2 cellular contexts compared by ENCODE assay signal in the genomic region with DNA sequence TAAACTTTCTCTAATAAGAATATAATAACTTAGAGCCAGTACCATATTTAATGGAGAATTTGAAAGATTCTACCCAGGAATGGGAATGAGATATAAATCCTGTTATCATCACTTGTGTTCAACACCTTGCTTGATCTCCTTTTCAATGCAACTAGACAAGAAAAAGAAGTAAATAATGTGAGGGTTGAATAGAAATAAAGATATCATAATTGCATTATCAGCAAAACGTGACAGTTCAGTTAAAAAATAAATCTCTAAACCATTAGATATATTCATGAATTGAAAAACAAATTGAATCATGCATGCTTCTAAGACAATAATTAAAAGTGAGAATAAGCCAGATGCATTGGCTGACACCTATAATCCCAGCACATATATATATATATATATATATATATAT. TPM values are rescaled to one million over a fixed set of nuclear protein-coding genes. Genes with fewer than 3 reads are reported as not detected.
"Had no signal": no experiment of that assay in that cellular context is flagged by ENCODE, and none has a peak within 500 bp of the region (broad histone marks: within the 10 kb centered on the region; RNA-seq: fewer than 3 reads in every experiment).

No MANE protein-coding gene starts in this region.

RNA-seq across cellular contexts. Expression of gene FAM178B, which starts 36.2 kb away (rescaled TPM):
- total RNA-seq: G401, GM12878 had no signal
